ENCODE assay signal across 8 cellular contexts in the genomic region with DNA sequence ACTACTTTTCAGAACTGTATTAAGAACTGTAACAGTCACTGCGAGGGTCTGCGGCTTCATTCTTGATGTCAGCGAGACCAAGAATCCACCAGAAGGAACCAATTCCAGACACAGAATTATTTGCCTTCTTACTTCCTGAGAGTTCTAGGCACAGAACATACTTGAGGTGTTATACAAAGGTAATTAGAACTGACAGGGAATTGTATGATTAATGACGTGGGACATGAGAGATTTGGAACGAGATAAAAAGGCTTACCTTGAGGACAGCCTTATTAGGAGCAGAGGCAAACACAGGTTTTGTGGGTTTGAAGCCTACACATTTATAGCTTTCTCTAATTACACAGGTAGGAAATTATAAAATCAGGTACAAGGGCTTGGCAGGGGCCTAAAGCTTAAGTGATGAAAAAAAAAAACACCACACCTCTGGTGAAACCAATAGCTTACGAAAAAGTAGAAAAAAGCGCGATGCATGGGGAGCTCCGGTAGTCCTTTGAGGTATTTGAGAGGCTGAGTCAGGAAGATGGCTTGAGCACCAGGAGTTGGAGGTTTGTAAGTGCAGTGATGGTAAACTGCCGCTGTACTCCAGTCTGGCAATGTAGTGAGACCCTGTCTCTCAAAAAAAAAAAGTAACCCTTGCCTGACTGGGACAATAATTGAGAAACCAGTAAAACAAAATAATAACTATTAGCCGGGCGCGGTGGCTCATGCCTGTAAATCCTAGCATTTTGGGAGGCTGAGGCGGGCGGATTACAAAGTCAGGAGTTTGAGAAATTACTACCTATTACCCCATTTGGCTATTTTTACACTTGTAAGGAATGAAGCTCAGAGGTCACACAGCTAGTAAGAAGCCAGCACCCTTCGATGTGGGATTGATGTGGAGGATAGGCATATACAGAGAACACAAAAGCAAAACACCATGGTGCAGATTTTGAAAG. TPM values are rescaled to one million over a fixed set of nuclear protein-coding genes. Genes with fewer than 3 reads are reported as not detected.
DNase-seq lines count a peak whose midpoint lies in the region; ATAC-seq lines count a peak whose summit lies in the region.

No MANE protein-coding gene starts in this region.

- no peaks in the 10 kb centered on the region for H3K27me3 Mint-ChIP-seq in naive thymus-derived CD4-positive, alpha-beta T cell

- no peaks in the 10 kb centered on the region for H3K27me3 ChIP-seq in naive thymus-derived CD4-positive, alpha-beta T cell (ENCODE audit: control insufficient read depth in 2 of 2, insufficient read depth in 2 of 2, low read length in 2 of 2)

- CTCF ChIA-PET in naive thymus-derived CD4-positive, alpha-beta T cell (lab: Charles Lee): interaction anchor here (0.6 to 4.6 kb wide), 3 partner anchors 59 to 315 kb away, joined by 8 to 41 read pairs (median 9); partner anchors contain the start of gene RIOX1

- H3K27ac ChIP-seq in naive thymus-derived CD4-positive, alpha-beta T cell (ENCODE audit: low read depth, low read length): peak overlapping the region; percentile 77

- H3K4me3 Mint-ChIP-seq in naive thymus-derived CD4-positive, alpha-beta T cell: peak overlapping the region; percentile 92 to 97 (median 94)

- peaks cover 4 to 20% (median 18%) of the 10 kb centered on the region in 5 donors for H3K36me3 Mint-ChIP-seq in naive thymus-derived CD4-positive, alpha-beta T cell

- peak overlapping the region; percentile 73 for H3K4me3 ChIP-seq in naive thymus-derived CD4-positive, alpha-beta T cell (ENCODE audit: low read length)

- H3K4me1 Mint-ChIP-seq in naive thymus-derived CD4-positive, alpha-beta T cell: peaks cover 29 to 52% (median 44%) of the 10 kb centered on the region in 7 donors

- H3K27ac Mint-ChIP-seq in naive thymus-derived CD4-positive, alpha-beta T cell: peak overlapping the region; percentile 92 to 98 (median 95)

- peaks cover 21% of the 10 kb centered on the region in 2 donors for H3K4me1 ChIP-seq in naive thymus-derived CD4-positive, alpha-beta T cell (ENCODE audit: control insufficient read depth in 2 of 2, insufficient read depth in 2 of 2, low read length in 2 of 2)

- H3K9me3 Mint-ChIP-seq in naive thymus-derived CD4-positive, alpha-beta T cell: no peaks in the 10 kb centered on the region

- POLR2A ChIA-PET in naive thymus-derived CD4-positive, alpha-beta T cell (lab: Charles Lee): interaction anchor here (0.7 to 3.8 kb wide), 13 partner anchors 8 to 925 kb away, joined by 3 to 35 read pairs (median 4); partner anchors contain the start of genes ACOT4, ACOT6, ISCA2 and NPC2

- intact Hi-C loops in naive thymus-derived CD4-positive, alpha-beta T cell (cut with micrococcal nuclease): loop anchor here in 1 of 2 donors (2.0 to 10.0 kb wide), 3 partner anchors 41 to 147 kb away; partner anchors contain the start of gene PNMA1

- no peaks in the 10 kb centered on the region for H3K36me3 ChIP-seq in naive thymus-derived CD4-positive, alpha-beta T cell (ENCODE audit: control insufficient read depth in 2 of 3, insufficient read depth in 3 of 3, low read length in 3 of 3)

- H3K9me3 ChIP-seq in naive thymus-derived CD4-positive, alpha-beta T cell (ENCODE audit: control insufficient read depth in 2 of 3, low read length in 3 of 3): no peaks in the 10 kb centered on the region

- DNase-seq in ELF-1 (ENCODE audit: low read depth, low spot score) (peak; percentile 19), NCI-H69 (lab: John Stamatoyannopoulos, UW) (peak; percentile 57), cerebellar cortex (ENCODE audit: low spot score) (peak; percentile 44), mucosa of gallbladder (ENCODE audit: low spot score) (no peak), HPDE6-E6E7 (ENCODE audit: extremely low spot score) (no peak), AML-193 (lab: John Stamatoyannopoulos, UW) (no peak), ecto neural progenitor cell (ENCODE audit: low spot score) (no peak)
- DNase-seq in naive thymus-derived CD4-positive, alpha-beta T cell: no peak

- ATAC-seq in naive thymus-derived CD4-positive, alpha-beta T cell: no peak

RNA-seq across cellular contexts. Expression of gene ACOT2, which starts 0.8 kb away (rescaled TPM):
- total RNA-seq in naive thymus-derived CD4-positive, alpha-beta T cell: 10 to 100 TPM in 2 of 5 experiments, 1 to 10 TPM in 3; 8.8 to 15.3 (median 9.8) TPM
- polyA plus RNA-seq in naive thymus-derived CD4-positive, alpha-beta T cell: 10 to 100 TPM; 29.1 to 36.5 TPM
- total RNA-seq in mucosa of gallbladder: 41.4 TPM

RNA-seq across cellular contexts. Expression of gene HEATR4, which starts 9.5 kb away (rescaled TPM):
- total RNA-seq in naive thymus-derived CD4-positive, alpha-beta T cell: under 1 TPM in 1 of 5 experiments, not detected in 4; 0.65 TPM
- polyA plus RNA-seq in naive thymus-derived CD4-positive, alpha-beta T cell: under 1 TPM in 1 of 2 donors, not detected in 1; 0.21 TPM
- total RNA-seq in mucosa of gallbladder: 0.66 TPM

RNA-seq across cellular contexts. Expression of gene ACOT4, which starts 23.5 kb away (rescaled TPM):
- total RNA-seq in naive thymus-derived CD4-positive, alpha-beta T cell: 1 to 10 TPM in 1 of 5 experiments, under 1 TPM in 4; 0.69 to 1.0 (median 0.89) TPM
- polyA plus RNA-seq in naive thymus-derived CD4-positive, alpha-beta T cell: 1 to 10 TPM; 1.8 to 2.6 TPM
- total RNA-seq in mucosa of gallbladder: 2.6 TPM

RNA-seq across cellular contexts. Expression of gene ACOT1, which starts 31.3 kb away (rescaled TPM):
- total RNA-seq in naive thymus-derived CD4-positive, alpha-beta T cell: 1 to 10 TPM; 1.4 to 4.1 (median 2.6) TPM
- 1 to 10 TPM; 2.2 to 2.4 TPM for polyA plus RNA-seq in naive thymus-derived CD4-positive, alpha-beta T cell
- total RNA-seq in mucosa of gallbladder: 19.3 TPM

RNA-seq across cellular contexts. Expression of gene ACOT6, which starts 44.1 kb away (rescaled TPM):
- under 1 TPM in 1 of 5 experiments, not detected in 4; 0.27 TPM for total RNA-seq in naive thymus-derived CD4-positive, alpha-beta T cell
- polyA plus RNA-seq in naive thymus-derived CD4-positive, alpha-beta T cell: not detected
- total RNA-seq in mucosa of gallbladder: not detected

Comparison
In these comparisons a context has a peak if more than half of its experiments do, and no peak if none do; other contexts are left out.
1. DNase-seq: peak in ELF-1 (single experiment), NCI-H69 (single experiment) and cerebellar cortex (single experiment); none in naive thymus-derived CD4-positive, alpha-beta T cell (0 of 9), mucosa of gallbladder (single experiment), HPDE6-E6E7 (single experiment), AML-193 (0 of 2) and ecto neural progenitor cell (single experiment).